In genomic region chr9:71769175-71770165, GRCh38 we compare ENCODE assay signal across 8 cellular contexts. TPM values are rescaled to one million over a fixed set of nuclear protein-coding genes. Genes with fewer than 3 reads are reported as not detected.
A peak's percentile ranks its signal among the peaks of the same experiment; 100 is the strongest.
DNase-seq lines count a peak whose midpoint lies in the region; ATAC-seq and TF ChIP-seq lines count a peak whose summit lies in the region.

No MANE protein-coding gene starts in this region.

- H4K8ac ChIP-seq in neuronal stem cell (ENCODE audit: low read depth, low read length) = no peak overlapping the region

- no peak overlapping the region for H4K91ac ChIP-seq in neuronal stem cell (ENCODE audit: low read depth, low read length, poor library complexity)

- peak overlapping the region; percentile 73 for H3K4me3 ChIP-seq in AG04450 (ENCODE audit: low read depth, low read length)
- peak overlapping the region; percentile 85 for H3K4me3 ChIP-seq in PC-3 (ENCODE audit: low read length)
- H3K4me3 ChIP-seq in gastroesophageal sphincter = peak overlapping the region; percentile 67 to 95
- peak overlapping the region; percentile 84 to 86 for H3K4me3 ChIP-seq in neuronal stem cell (ENCODE audit: low read length in 2 of 2)
- H3K4me3 ChIP-seq in testis = peak overlapping the region; percentile 81 to 82

- H3K4me2 ChIP-seq in PC-3 (ENCODE audit: low read length) = peak overlapping the region; percentile 100
- H3K4me2 ChIP-seq in neuronal stem cell (ENCODE audit: insufficient read depth, low read length, poor library complexity, severe bottlenecking) = peak overlapping the region; percentile 100

- no peak overlapping the region for H3K27ac ChIP-seq in AG04450 (ENCODE audit: low read depth, low read length)
- H3K27ac ChIP-seq in PC-3 (ENCODE audit: low read length) = peak overlapping the region; percentile 40
- H3K27ac ChIP-seq in gastroesophageal sphincter = peak overlapping the region; percentile 2 to 99 (median 94)
- H3K27ac ChIP-seq in neuronal stem cell (replicated peaks; ENCODE audit: low read length) = no peak overlapping the region
- peak overlapping the region in 1 of 2 donors; percentile 56 for H3K27ac ChIP-seq in testis

- BruUV-seq in PC-3 (replicated peaks; lab: Mats Ljungman, UMichigan) = no TSS peak

- H2BK5ac ChIP-seq in neuronal stem cell (ENCODE audit: low read length) = peak overlapping the region; percentile 96

- ATAC-seq in GM18873 (IDR thresholded peaks at IDR 0.05; ENCODE audit: low FRiP score, unreplicated experiment) = peak; percentile 9
- peak; percentile 31 for ATAC-seq in HG03108 (IDR thresholded peaks at IDR 0.05; ENCODE audit: unreplicated experiment)
- peak; percentile 76 for ATAC-seq in PC-3
- ATAC-seq in gastroesophageal sphincter = peak; percentile 71

- WGBS in gastroesophageal sphincter (ENCODE audit: low coverage in 1 of 2), 2 donors = 10% methylated on average over 8 to 13 of the region's 48 CpGs
- no CpG with 5 or more reads among the region's 48 CpGs for WGBS in neuronal stem cell (ENCODE audit: extremely low coverage in 2 of 2, insufficient read length in 2 of 2, insufficient replicate concordance in 1 of 2), 2 donors
- 3 to 4% methylated on average over 31 to 48 of the region's 48 CpGs for WGBS in testis, 2 donors

- H3K9ac ChIP-seq in PC-3 (ENCODE audit: low read length) = peak overlapping the region; percentile 76
- H3K9ac ChIP-seq in neuronal stem cell (ENCODE audit: low read depth, low read length, poor library complexity) = peak overlapping the region; percentile 83

- H2AFZ ChIP-seq in PC-3 (ENCODE audit: low read length) (peak overlapping the region; percentile 83), neuronal stem cell (ENCODE audit: low read length) (peak overlapping the region; percentile 87)

- peaks cover 2% of the 10 kb centered on the region for H3K79me1 ChIP-seq in neuronal stem cell (ENCODE audit: low read depth, low read length)

- H3K79me2 ChIP-seq in PC-3 (ENCODE audit: low read length) = peaks cover 36% of the 10 kb centered on the region

- intact Hi-C loops in PC-3 (cut with micrococcal nuclease) (loop anchor here (1.0 to 5.0 kb wide), 6 partner anchors 43 to 482 kb away; partner anchors contain the start of genes ABHD17B and C9orf85), testis (cut with DNase I; ENCODE audit: low total_unique reads) (no loop called here)

- peaks cover 26% of the 10 kb centered on the region for H4K20me1 ChIP-seq in PC-3 (ENCODE audit: low read length)

- H3K9me3 ChIP-seq in AG04450 (ENCODE audit: control insufficient read depth, insufficient read depth, low read length) (no peaks in the 10 kb centered on the region; the same call in 1 of the 2 replicates), PC-3 (ENCODE audit: low read length) (no peaks in the 10 kb centered on the region), gastroesophageal sphincter (no peaks in the 10 kb centered on the region), neuronal stem cell (replicated peaks in 1 of 2; ENCODE audit: control insufficient read depth in 2 of 2, insufficient read depth in 1 of 2, low read depth in 1 of 2, low read length in 2 of 2) (no peaks in the 10 kb centered on the region), testis (no peaks in the 10 kb centered on the region)

- no peak for TF ChIP-seq POLR2A in gastroesophageal sphincter (IDR thresholded peaks at IDR 0.05)
- TF ChIP-seq POLR2A in testis (IDR thresholded peaks at IDR 0.05) = no peak

- CTCF ChIA-PET in AG04450 (lab: Charles Lee) (interaction anchor here (0.7 to 2.8 kb wide), 4 partner anchors 50 to 485 kb away, joined by 3 to 26 read pairs (median 4); no protein-coding TSS in a partner anchor), PC-3 (lab: Charles Lee) (interaction anchor here (0.5 to 1.3 kb wide), 7 partner anchors 13 to 283 kb away, joined by 3 to 5 read pairs (median 4); no protein-coding TSS in a partner anchor)

- no peaks in the 10 kb centered on the region for H3K9me2 ChIP-seq in PC-3 (replicated peaks; ENCODE audit: low read length)

- H3K4me1 ChIP-seq in PC-3 (ENCODE audit: insufficient read depth, low read length) = peaks cover 34% of the 10 kb centered on the region
- H3K4me1 ChIP-seq in gastroesophageal sphincter = peaks cover 0 to 47% (median 12%) of the 10 kb centered on the region in 3 donors
- peaks cover 7 to 21% of the 10 kb centered on the region in 2 donors for H3K4me1 ChIP-seq in neuronal stem cell (ENCODE audit: control insufficient read depth in 2 of 2, insufficient read depth in 1 of 2, low read depth in 1 of 2, low read length in 2 of 2)
- peaks cover under 1% of the 10 kb centered on the region for H3K4me1 ChIP-seq in testis

- H2BK15ac ChIP-seq in neuronal stem cell (ENCODE audit: low read length) = no peak overlapping the region

- POLR2A ChIA-PET in AG04450 (lab: Yijun Ruan, JAX) (interaction anchor here (0.6 to 2.8 kb wide), 7 partner anchors 14 to 142 kb away, joined by 3 to 9 read pairs (median 6); partner anchors contain the start of genes ABHD17B and C9orf85), PC-3 (lab: Charles Lee; ENCODE audit: unreplicated experiment) (interaction anchor here (0.6 kb wide), 4 partner anchors 25 to 1157 kb away, joined by 3 to 11 read pairs (median 6); no protein-coding TSS in a partner anchor)

- H3K14ac ChIP-seq in neuronal stem cell (ENCODE audit: low read length) = no peak overlapping the region

- H3K23ac ChIP-seq in neuronal stem cell (ENCODE audit: low read depth, low read length, poor library complexity) = peak overlapping the region; percentile 69

- H2BK12ac ChIP-seq in neuronal stem cell (ENCODE audit: low read length) = no peak overlapping the region

- no peak overlapping the region for H2AK5ac ChIP-seq in neuronal stem cell (ENCODE audit: low read depth, low read length)

- peaks cover under 1% of the 10 kb centered on the region for H3F3A ChIP-seq in PC-3 (ENCODE audit: low read length, unreplicated experiment)

- H3K4ac ChIP-seq in neuronal stem cell (ENCODE audit: low read length) = no peak overlapping the region

- peak overlapping the region; percentile 82 for H3K18ac ChIP-seq in neuronal stem cell (ENCODE audit: low read length)

- TF ChIP-seq EP300 in gastroesophageal sphincter (IDR thresholded peaks at IDR 0.05) = no peak

- H3K27me3 ChIP-seq in AG04450 (ENCODE audit: control insufficient read depth, insufficient read depth, low read length) (no peaks in the 10 kb centered on the region), PC-3 (ENCODE audit: low read length) (no peaks in the 10 kb centered on the region), gastroesophageal sphincter (no peaks in the 10 kb centered on the region), neuronal stem cell (ENCODE audit: control insufficient read depth in 3 of 3, insufficient read depth in 3 of 3, low read depth in 1 of 3, low read length in 3 of 3) (peaks cover 0 to 11% (median 4%) of the 10 kb centered on the region in 3 experiments), testis (no peaks in the 10 kb centered on the region)

- H2BK120ac ChIP-seq in neuronal stem cell (ENCODE audit: low read depth, low read length) = no peak overlapping the region

- H3K36me3 ChIP-seq in PC-3 (ENCODE audit: low read depth, low read length) = no peaks in the 10 kb centered on the region
- no peaks in the 10 kb centered on the region for H3K36me3 ChIP-seq in gastroesophageal sphincter
- H3K36me3 ChIP-seq in neuronal stem cell (replicated peaks in 1 of 2; ENCODE audit: control insufficient read depth in 2 of 2, insufficient read depth in 2 of 2, low read length in 2 of 2) = no peaks in the 10 kb centered on the region
- H3K36me3 ChIP-seq in testis (ENCODE audit: low read depth, missing control alignments) = no peaks in the 10 kb centered on the region

- DNase-seq in AG04450 (ENCODE audit: low read depth, low spot score) (no peak), PC-3 (peak; percentile 83), neuronal stem cell (ENCODE audit: low spot score) (no peak), testis (peak; percentile 77)
- DNase-seq in activated T-helper 9 cell treated with anti-CD3 and anti-CD28 coated beads, Interleukin-2, amount 50 U/mL, for 16 hours (ENCODE audit: low read depth) = peak; percentile 51

- TF ChIP-seq CTCF in AG04450 (IDR thresholded peaks at IDR 0.05; ENCODE audit: low read depth, low read length) (no peak), PC-3 (conservative IDR thresholded peaks at IDR 0.05; ENCODE audit: low read depth, low read length) (no peak), gastroesophageal sphincter (IDR thresholded peaks at IDR 0.05) (peak in 2 of 4 experiments; percentile 8 to 42), testis (IDR thresholded peaks at IDR 0.05) (no peak)

RNA-seq across cellular contexts. Expression of gene CEMIP2, which starts 1.2 kb away (rescaled TPM):
- polyA plus RNA-seq in AG04450 (2011; rRNA removed) = 54.4 and 57.0 TPM in 2 replicates
- polyA minus RNA-seq in AG04450 (2011; rRNA and poly(A)+ RNA removed) = 124 and 152 TPM in 2 replicates
- total RNA-seq in PC-3 (2014; rRNA removed) = 10.1 and 16.0 TPM in 2 replicates
- total RNA-seq in gastroesophageal sphincter = 10 to 100 TPM in 3 of 4 donors, 1 to 10 TPM in 1; 8.1 to 84.5 (median 17.4) TPM
- 79.6 TPM for polyA plus RNA-seq in neuronal stem cell (2013, experiment 1 of 2)
- 79.1 TPM for polyA plus RNA-seq in neuronal stem cell (2013, experiment 2 of 2)
- total RNA-seq in testis = 100 to 1,000 TPM; 109 to 146 TPM
- 18.3 TPM for polyA plus RNA-seq in testis (ENCODE audit: insufficient read depth, low read depth, low replicate concordance)

Comparison
In these comparisons a context has a peak if more than half of its experiments do, and no peak if none do; other contexts are left out.
1. DNase-seq: peak in PC-3 (single experiment), activated T-helper 9 cell treated with anti-CD3 and anti-CD28 coated beads, Interleukin-2, amount 50 U/mL, for 16 hours (single experiment) and testis (single experiment); none in AG04450 (single experiment) and neuronal stem cell (single experiment).
2. H3K27ac ChIP-seq: peak in PC-3 (single experiment) and gastroesophageal sphincter (4 of 4); none in AG04450 (single experiment) and neuronal stem cell (single experiment).
3. ATAC-seq: peak in every context shown above with its lines; median percentile 76 in PC-3; 71 in gastroesophageal sphincter; 31 in HG03108; 9 in GM18873.
4. Peak in every context shown above with its lines, with median percentiles within 50 percentile points of each other: H3K4me3 ChIP-seq.